Comparison of ENCODE assay signal across 22 cellular contexts in genomic region chr5:133841831-133842750, GRCh38.
"Had no signal": no experiment of that assay in that cellular context is flagged by ENCODE, and none has a peak within 500 bp of the region (broad histone marks: within the 10 kb centered on the region; RNA-seq: fewer than 3 reads in every experiment).

No MANE protein-coding gene starts in this region.

- H3K4me3 Mint-ChIP-seq: activated naive CD4-positive, alpha-beta T cell treated with anti-CD3 and anti-CD28 coated beads for 36 hours; activated naive CD8-positive, alpha-beta T cell treated with anti-CD3 and anti-CD28 coated beads for 36 hours; activated T-cell treated with anti-CD3 and anti-CD28 coated beads, Interleukin-2, amount 50 U/mL, for 4 hours; brain; endodermal cell; natural killer cell treated with Interleukin-12 subunit alpha and Interleukin-12 subunit beta and Interleukin-15 and Interleukin-18, amount 100 ng/mL, for 72 hours; stimulated activated naive CD8-positive, alpha-beta T cell treated with anti-CD3 and anti-CD28 coated beads, Interleukin-15, Interleukin-2, amounts not matched to agents 100 ng/mL and 50 ng/mL, for 24 hours had no signal

- H3K36me3 Mint-ChIP-seq: activated naive CD8-positive, alpha-beta T cell treated with anti-CD3 and anti-CD28 coated beads for 36 hours; brain; natural killer cell treated with Interleukin-12 subunit alpha and Interleukin-12 subunit beta and Interleukin-15 and Interleukin-18, amount 100 ng/mL, for 72 hours had no signal

- H3K4me1 ChIP-seq: ascending aorta, left lung, lower lobe of right lung, tibial nerve had no signal

- H3K4me3 ChIP-seq: ascending aorta, cardiac muscle cell, left lung, lower lobe of right lung, spleen, tibial nerve had no signal

- DNase-seq: activated CD4-positive, alpha-beta T cell treated with anti-CD3 and anti-CD28 coated beads for 4 hours; activated CD4-positive, alpha-beta T cell treated with anti-CD3 and anti-CD28 coated beads, Interleukin-2, amount 50 U/mL, for 4 hours; activated naive CD4-positive, alpha-beta T cell treated with anti-CD3 and anti-CD28 coated beads for 36 hours; activated naive CD8-positive, alpha-beta T cell treated with anti-CD3 and anti-CD28 coated beads for 36 hours; activated T-cell treated with anti-CD3 and anti-CD28 coated beads, Interleukin-2, amount 50 U/mL, for 4 hours; endodermal cell; foreskin fibroblast; hippocampal formation; kidney glomerular epithelial cell; left lung; lower lobe of right lung; mesenchymal stem cell; right cardiac atrium; spleen had no signal

- ATAC-seq: activated T-cell treated with anti-CD3 and anti-CD28 coated beads, Interleukin-2, amount 50 U/mL, for 4 hours; esophagus mucosa; left lung; lower lobe of right lung; right cardiac atrium had no signal

- H3K9me3 ChIP-seq: ascending aorta, left lung, lower lobe of right lung, spleen, tibial nerve had no signal

- H3K36me3 ChIP-seq: ascending aorta, cardiac muscle cell, left lung, lower lobe of right lung, spleen, tibial nerve had no signal

- H3K27ac Mint-ChIP-seq: activated naive CD4-positive, alpha-beta T cell treated with anti-CD3 and anti-CD28 coated beads for 36 hours; activated naive CD8-positive, alpha-beta T cell treated with anti-CD3 and anti-CD28 coated beads for 36 hours; endodermal cell; natural killer cell treated with Interleukin-12 subunit alpha and Interleukin-12 subunit beta and Interleukin-15 and Interleukin-18, amount 100 ng/mL, for 72 hours; stimulated activated naive CD8-positive, alpha-beta T cell treated with anti-CD3 and anti-CD28 coated beads, Interleukin-15, Interleukin-2, amounts not matched to agents 100 ng/mL and 50 ng/mL, for 24 hours had no signal

- H3K27me3 Mint-ChIP-seq: activated naive CD8-positive, alpha-beta T cell treated with anti-CD3 and anti-CD28 coated beads for 36 hours had no signal

- H3K9me3 Mint-ChIP-seq: activated naive CD4-positive, alpha-beta T cell treated with anti-CD3 and anti-CD28 coated beads for 36 hours; activated naive CD8-positive, alpha-beta T cell treated with anti-CD3 and anti-CD28 coated beads for 36 hours; activated T-cell treated with anti-CD3 and anti-CD28 coated beads, Interleukin-2, amount 50 U/mL, for 4 hours; endodermal cell; natural killer cell treated with Interleukin-12 subunit alpha and Interleukin-12 subunit beta and Interleukin-15 and Interleukin-18, amount 100 ng/mL, for 72 hours had no signal

- H3K27me3 ChIP-seq: ascending aorta, cardiac muscle cell, left lung, tibial nerve had no signal

- H3K27ac ChIP-seq: ascending aorta, cardiac muscle cell, left lung, lower lobe of right lung, spleen, tibial nerve had no signal

- FAIRE-seq: urothelium cell line had no signal
